Comparison of ENCODE assay signal across 1 cellular context in the genomic region with DNA sequence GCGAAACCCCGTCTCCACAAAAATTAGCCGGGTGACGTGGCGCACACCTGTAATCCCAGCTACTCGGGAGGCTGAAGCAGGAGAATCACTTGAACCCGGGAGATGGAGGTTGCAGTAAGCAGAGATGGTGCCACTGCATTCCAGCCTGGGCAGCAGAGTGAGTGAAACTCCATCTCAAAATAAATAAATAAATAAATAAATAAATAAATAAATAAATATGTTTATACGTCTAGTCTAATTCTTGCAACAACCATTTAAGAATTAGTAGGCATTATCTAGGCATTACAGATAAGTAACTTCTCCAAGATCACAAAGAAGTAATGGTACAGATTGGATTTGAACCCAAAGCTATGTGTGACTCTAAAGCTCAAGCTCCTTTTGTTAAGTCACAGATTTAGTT. TPM values are rescaled to one million over a fixed set of nuclear protein-coding genes. Genes with fewer than 3 reads are reported as not detected.
"Had no signal": no experiment of that assay in that cellular context is flagged by ENCODE, and none has a peak within 500 bp of the region (broad histone marks: within the 10 kb centered on the region; RNA-seq: fewer than 3 reads in every experiment).

No MANE protein-coding gene starts in this region.

RNA-seq across cellular contexts. Expression of a gene that starts 22.3 kb away (rescaled TPM):
- total RNA-seq: myocyte had no signal
